ENCODE assay signal across 34 cellular contexts in the genomic region with DNA sequence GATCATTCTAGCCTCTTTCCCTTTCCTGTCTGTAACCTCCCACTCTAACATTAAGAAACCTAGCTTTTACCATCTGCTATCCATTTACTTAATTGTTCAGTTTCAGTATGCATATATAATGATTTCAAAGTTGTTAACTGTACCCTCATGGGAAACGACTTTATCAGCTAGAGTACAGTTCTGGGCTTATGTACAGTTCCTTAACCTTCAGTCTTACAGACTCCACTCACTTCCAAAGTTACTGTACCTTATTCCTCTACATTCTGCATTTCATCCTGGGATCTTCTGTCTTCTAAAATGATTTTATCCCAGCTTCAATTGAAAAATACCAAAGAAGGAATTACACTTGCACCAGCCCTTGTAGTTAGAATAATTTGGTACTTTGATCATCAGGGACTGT.
"Had no signal": no experiment of that assay in that cellular context is flagged by ENCODE, and none has a peak within 500 bp of the region (broad histone marks: within the 10 kb centered on the region; RNA-seq: fewer than 3 reads in every experiment).

No MANE protein-coding gene starts in this region.

- H3K36me3 ChIP-seq: MG63 had no signal

- DNase-seq: Karpas-422, Kasumi-1, MG63, MM.1S, MV-4-11, NCI-H1048, NCI-H1092, NCI-H1092 treated with DMSO at 0.1 percent for 48 hours, NCI-H1105, NCI-H1105 treated with DMSO at 0.1 percent for 48 hours, NCI-H1417, NCI-H1417 treated with DMSO at 0.1 percent for 48 hours, NCI-H1436, NCI-H1436 treated with DMSO at 0.1 percent for 48 hours, NCI-H146, NCI-H1694, NCI-H1694 treated with DMSO at 0.1 percent for 48 hours, NCI-H187, NCI-H187 treated with DMSO at 0.1 percent for 48 hours, NCI-H1930, NCI-H2029, NCI-H2029 treated with DMSO at 0.1 percent for 48 hours, NCI-H2081, NCI-H2081 treated with DMSO at 0.1 percent for 48 hours, NCI-H2107, NCI-H2171, NCI-H2171 treated with DMSO at 0.1 percent for 48 hours, NCI-H2227 treated with DMSO at 0.1 percent for 48 hours, NCI-H226, NCI-H345, NCI-H446, NCI-H446 treated with DMSO at 0.1 percent for 48 hours, NCI-H510A, NCI-H510A treated with DMSO at 0.1 percent for 48 hours had no signal

- H3K4me3 ChIP-seq: MG63 had no signal

- H3K27me3 ChIP-seq: MG63 had no signal
